7 cellular contexts compared by ENCODE assay signal in genomic region chr6:40152701-40153100, GRCh38.
"Had no signal": no experiment of that assay in that cellular context is flagged by ENCODE, and none has a peak within 500 bp of the region (broad histone marks: within the 10 kb centered on the region; RNA-seq: fewer than 3 reads in every experiment).

No MANE protein-coding gene starts in this region.

- FAIRE-seq: HepG2, HTR-8/SVneo had no signal

- H3K4me3 Mint-ChIP-seq: IgD-negative memory B cell had no signal

- ATAC-seq: HepG2 had no signal

- H3K27ac ChIP-seq: HL-60 had no signal

- DNase-seq: IMR-90, KBM-7, KG1 had no signal

- H3K27ac Mint-ChIP-seq: IgD-negative memory B cell had no signal

- H3K36me3 Mint-ChIP-seq: IgD-negative memory B cell had no signal
